Comparison of ENCODE assay signal across 29 cellular contexts in genomic region chr4:78361621-78362120, GRCh38.
"Had no signal": no experiment of that assay in that cellular context is flagged by ENCODE, and none has a peak within 500 bp of the region (broad histone marks: within the 10 kb centered on the region; RNA-seq: fewer than 3 reads in every experiment).

No MANE protein-coding gene starts in this region.

- H3K4me3 Mint-ChIP-seq: activated CD8-positive, alpha-beta memory T cell treated with anti-CD3 and anti-CD28 coated beads, Interleukin-2, amount 10 ng/mL, durations not matched to agents 7 days and 5 days; activated CD8-positive, alpha-beta T cell treated with anti-CD3 and anti-CD28 coated beads, Interleukin-2, amount 10 ng/mL, durations not matched to agents 7 days and 5 days; activated naive CD8-positive, alpha-beta T cell; nephron had no signal

- H3K27ac ChIP-seq: body of pancreas, coronary artery, dorsolateral prefrontal cortex, gastrocnemius medialis, neutrophil, ovary, psoas muscle, sigmoid colon, testis had no signal

- H3K36me3 ChIP-seq: gastrocnemius medialis, neutrophil, ovary had no signal

- H3K36me3 Mint-ChIP-seq: activated CD8-positive, alpha-beta memory T cell treated with anti-CD3 and anti-CD28 coated beads, Interleukin-2, amount 10 ng/mL, durations not matched to agents 7 days and 5 days; activated naive CD8-positive, alpha-beta T cell had no signal

- H3K4me3 ChIP-seq: body of pancreas, coronary artery, dorsolateral prefrontal cortex, gastrocnemius medialis, ovary, psoas muscle, sigmoid colon, testis had no signal

- ATAC-seq: activated CD8-positive, alpha-beta memory T cell treated with anti-CD3 and anti-CD28 coated beads, Interleukin-2, amount 10 ng/mL, durations not matched to agents 7 days and 5 days; activated CD8-positive, alpha-beta T cell treated with anti-CD3 and anti-CD28 coated beads, Interleukin-2, amount 10 ng/mL, durations not matched to agents 7 days and 5 days; body of pancreas; gastrocnemius medialis; left cardiac atrium; left ventricle myocardium superior; psoas muscle had no signal

- H3K9me3 ChIP-seq: body of pancreas, gastrocnemius medialis, neutrophil, ovary, psoas muscle, sigmoid colon, testis had no signal

- H3K4me1 ChIP-seq: body of pancreas, gastrocnemius medialis, psoas muscle, sigmoid colon, testis had no signal

- H3K4me1 Mint-ChIP-seq: activated CD8-positive, alpha-beta memory T cell treated with anti-CD3 and anti-CD28 coated beads, Interleukin-2, amount 10 ng/mL, durations not matched to agents 7 days and 5 days had no signal

- H3K27me3 ChIP-seq: body of pancreas, gastrocnemius medialis, ovary, sigmoid colon, testis had no signal

- FAIRE-seq: keratinocyte, small intestine, urothelium cell line had no signal

- H3K27ac Mint-ChIP-seq: activated CD8-positive, alpha-beta memory T cell treated with anti-CD3 and anti-CD28 coated beads, Interleukin-2, amount 10 ng/mL, durations not matched to agents 7 days and 5 days; activated CD8-positive, alpha-beta T cell treated with anti-CD3 and anti-CD28 coated beads, Interleukin-2, amount 10 ng/mL, durations not matched to agents 7 days and 5 days; activated naive CD8-positive, alpha-beta T cell; activated T-helper 2 cell treated with anti-CD3 and anti-CD28 coated beads, Interferon-gamma antibody, Interleukin-2, Interleukin-4, amounts not matched to agents 10 μg/mL and 5 μg/mL and 100 μg/mL, durations not matched to agents 14 hours and 24 hours and 36 hours had no signal

- H3K9me3 Mint-ChIP-seq: activated T-helper 2 cell treated with anti-CD3 and anti-CD28 coated beads, Interferon-gamma antibody, Interleukin-2, Interleukin-4, amounts not matched to agents 10 μg/mL and 5 μg/mL and 100 μg/mL, durations not matched to agents 14 hours and 24 hours and 36 hours; nephron had no signal

- DNase-seq: activated CD4-positive, alpha-beta T cell treated with anti-CD3 and anti-CD28 coated beads for 1 hour; activated CD4-positive, alpha-beta T cell treated with anti-CD3 and anti-CD28 coated beads, Interleukin-2, amount 50 U/mL, for 1 hour; activated CD8-positive, alpha-beta memory T cell treated with anti-CD3 and anti-CD28 coated beads, Interleukin-2, amount 10 ng/mL, durations not matched to agents 7 days and 5 days; activated CD8-positive, alpha-beta T cell treated with anti-CD3 and anti-CD28 coated beads, Interleukin-2, amount 10 ng/mL, durations not matched to agents 7 days and 5 days; activated T-cell treated with anti-CD3 and anti-CD28 coated beads, Interleukin-2, amount 50 U/mL, for 48 hours; anterior cingulate cortex; body of pancreas; dorsolateral prefrontal cortex; effector memory CD4-positive, alpha-beta T cell; erythroblast; gastrocnemius medialis; glutamatergic neuron; left cardiac atrium; left ventricle myocardium superior; ovary; psoas muscle; sigmoid colon; small intestine; stimulated activated naive CD4-positive, alpha-beta T cell; T-helper 2 cell; testis; trophoblast cell had no signal
